ENCODE assay signal across 19 cellular contexts in the genomic region with DNA sequence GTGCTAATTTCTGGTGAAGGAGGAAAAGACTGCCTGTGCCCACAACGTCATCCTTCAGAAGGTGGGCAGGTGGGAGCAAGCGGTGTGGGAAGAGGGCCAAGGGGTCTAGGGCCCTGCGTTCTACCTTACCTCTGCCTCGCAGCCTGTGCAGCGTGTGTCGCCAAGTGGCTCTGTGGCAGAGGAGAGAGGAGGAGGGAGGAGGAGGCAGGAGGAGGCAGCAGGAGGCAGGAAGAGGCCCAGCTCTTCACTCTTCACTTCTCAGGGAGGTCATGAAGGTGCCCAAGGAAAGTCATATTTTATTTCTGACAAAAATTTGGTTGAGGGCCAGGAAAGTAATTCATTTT.
DNase-seq lines count a peak whose midpoint lies in the region; ATAC-seq and TF ChIP-seq lines count a peak whose summit lies in the region.
"Had no signal": no experiment of that assay in that cellular context is flagged by ENCODE, and none has a peak within 500 bp of the region (broad histone marks: within the 10 kb centered on the region; RNA-seq: fewer than 3 reads in every experiment).

No MANE protein-coding gene starts in this region.

- H3K36me3 ChIP-seq in HEK293 (ENCODE audit: control insufficient read depth in 2 of 2, insufficient read depth in 1 of 2, low read length in 2 of 2): no peaks in the 10 kb centered on the region
- H3K36me3 ChIP-seq in colonic mucosa: no peaks in the 10 kb centered on the region
- no peaks in the 10 kb centered on the region for H3K36me3 ChIP-seq in hepatocyte (replicated peaks; ENCODE audit: insufficient read depth, low read depth)
- H3K36me3 ChIP-seq in skeletal muscle tissue (ENCODE audit: control insufficient read depth in 3 of 3, insufficient read depth in 3 of 3, low read length in 3 of 3): no peaks in the 10 kb centered on the region
- H3K36me3 ChIP-seq: HAP-1 had no signal

- H3K79me2 ChIP-seq in hepatocyte: no peaks in the 10 kb centered on the region

- WGBS in hepatocyte (ENCODE audit: low lambda C conversion rate, missing lambda C conversion rate): 90% methylated on average over 6 of the region's 6 CpGs

- intact Hi-C loops in colonic mucosa (cut with DNase I): no loop called here

- DNase-seq in colonic mucosa (no peak), hepatocyte (ENCODE audit: low spot score) (no peak), G401 (ENCODE audit: low spot score) (no peak), AG08395 (ENCODE audit: low spot score) (no peak)
- DNase-seq: activated CD4-positive, alpha-beta T cell treated with anti-CD3 and anti-CD28 coated beads for 4 hours; activated naive CD4-positive, alpha-beta T cell treated with Interleukin-2 at 50 U/mL for 16 hours; activated T-cell treated with anti-CD3 and anti-CD28 coated beads, Interleukin-2, amount 50 U/mL, for 48 hours; cortex of kidney; KBM-7; NCI-H187; NCI-H82; PC-9; T-helper 1 cell had no signal

- H3K9me3 ChIP-seq in HEK293 (ENCODE audit: control insufficient read depth, insufficient read depth, low read depth, low read length) (no peaks in the 10 kb centered on the region), colonic mucosa (no peaks in the 10 kb centered on the region), hepatocyte (ENCODE audit: low read depth) (no peaks in the 10 kb centered on the region), skeletal muscle tissue (ENCODE audit: control insufficient read depth in 3 of 3, low read length in 3 of 3) (peaks cover 0 to 7% (median 0%) of the 10 kb centered on the region in 3 donors)
- H3K9me3 ChIP-seq: HAP-1 had no signal

- ATAC-seq in HG03097 (IDR thresholded peaks at IDR 0.05; ENCODE audit: low FRiP score, unreplicated experiment): no peak
- ATAC-seq in HG03457 (IDR thresholded peaks at IDR 0.05; ENCODE audit: unreplicated experiment): no peak

- no peak for TF ChIP-seq CTCF in HEK293 (tag by site-specific recombination; IDR thresholded peaks at IDR 0.05)
- TF ChIP-seq CTCF in colonic mucosa (IDR thresholded peaks at IDR 0.05): no peak
- no peak for TF ChIP-seq CTCF in hepatocyte (IDR thresholded peaks at IDR 0.05; ENCODE audit: poor library complexity)

- H2AFZ ChIP-seq in hepatocyte: no peak overlapping the region
- H2AFZ ChIP-seq: PC-9 had no signal

- H3K9ac ChIP-seq in colonic mucosa (ENCODE audit: low read depth in 2 of 2, low read length in 2 of 2) (no peak overlapping the region), skeletal muscle tissue (ENCODE audit: low read depth in 1 of 3, low read length in 3 of 3) (no peak overlapping the region)

- POLR2A ChIA-PET in HEK293 (lab: Yijun Ruan, JAX): no interaction called here

- no peaks in the 10 kb centered on the region for H3K4me1 ChIP-seq in HEK293 (ENCODE audit: control insufficient read depth, insufficient read depth, low read length)
- no peaks in the 10 kb centered on the region for H3K4me1 ChIP-seq in colonic mucosa
- H3K4me1 ChIP-seq in hepatocyte (ENCODE audit: insufficient read depth): peaks cover 12% of the 10 kb centered on the region
- H3K4me1 ChIP-seq in skeletal muscle tissue (ENCODE audit: control insufficient read depth in 3 of 3, insufficient read depth in 3 of 3, low read length in 3 of 3): peaks cover 3 to 7% (median 3%) of the 10 kb centered on the region in 3 donors
- H3K4me1 ChIP-seq: HAP-1 had no signal

- in situ Hi-C loops in G401 (cut with HindIII; ENCODE audit: low sequenced_read_pairs): no loop called here

- H3K27me3 ChIP-seq in colonic mucosa (no peaks in the 10 kb centered on the region), hepatocyte (no peaks in the 10 kb centered on the region), skeletal muscle tissue (ENCODE audit: control insufficient read depth in 3 of 3, insufficient read depth in 3 of 3, low read length in 3 of 3) (no peaks in the 10 kb centered on the region)

- no peak overlapping the region for H3K4me3 ChIP-seq in HEK293 (ENCODE audit: low read depth, low read length)
- H3K4me3 ChIP-seq in colonic mucosa: no peak overlapping the region
- no peak overlapping the region for H3K4me3 ChIP-seq in hepatocyte
- no peak overlapping the region for H3K4me3 ChIP-seq in skeletal muscle tissue (ENCODE audit: low read length in 3 of 3)
- H3K4me3 ChIP-seq: HAP-1, PC-9 had no signal

- H4K20me1 ChIP-seq in hepatocyte (ENCODE audit: insufficient read depth, poor library complexity, severe bottlenecking): no peaks in the 10 kb centered on the region

- CTCF ChIA-PET in HEK293 (lab: Yijun Ruan, JAX): no interaction called here

- H3K4me2 ChIP-seq in hepatocyte: no peak overlapping the region
- H3K4me2 ChIP-seq: PC-9 had no signal

- H3K27ac ChIP-seq in HEK293 (ENCODE audit: extremely low read depth, low read depth, low read length) (no peak overlapping the region), colonic mucosa (peak overlapping the region; percentile 44), hepatocyte (peak overlapping the region; percentile 49), skeletal muscle tissue (ENCODE audit: low read depth, low read length) (peak overlapping the region; percentile 38)
- H3K27ac ChIP-seq: C4-2B, PC-9 had no signal

- no peaks in the 10 kb centered on the region for H3K9me2 ChIP-seq in hepatocyte (replicated peaks; ENCODE audit: insufficient read depth)

TF ChIP-seq in HEK293, 187 proteins besides CTCF, POLR2A, EP300 and RAD21:
- no peak for TF ChIP-seq ZNF521 (tag by site-specific recombination; IDR thresholded peaks at IDR 0.05)
- no peak for TF ChIP-seq ZNF394 (tag by site-specific recombination; IDR thresholded peaks at IDR 0.05; ENCODE audit: borderline replicate concordance)
- TF ChIP-seq ZNF112 (tag by site-specific recombination; IDR thresholded peaks at IDR 0.05): no peak
- peak; percentile 34; the same call in 1 of the 2 replicates for TF ChIP-seq ZFHX2 (tag by site-specific recombination; conservative IDR thresholded peaks at IDR 0.05)
- TF ChIP-seq EGR2 (tag by site-specific recombination; IDR thresholded peaks at IDR 0.05; ENCODE audit: low read depth): peak; percentile 56
- TF ChIP-seq ZBTB17 (tag by site-specific recombination; IDR thresholded peaks at IDR 0.05): no peak
